In genomic region chr9:137052998-137053943, GRCh38 we compare ENCODE assay signal across 1 cellular context.
A peak's percentile ranks its signal among the peaks of the same experiment; 100 is the strongest.
TF ChIP-seq lines count a peak whose summit lies in the region.

No MANE protein-coding gene starts in this region.

TF ChIP-seq in K562, 482 proteins besides CTCF, POLR2A, EP300 and RAD21:
- TF ChIP-seq PCBP1 (IDR thresholded peaks at IDR 0.05; ENCODE audit: low read depth, low read length, poor library complexity, severe bottlenecking) (peak; percentile 30), ZBTB33 (CRISPR knock-in tag; IDR thresholded peaks at IDR 0.05) (peak; percentile 71; the same call in 1 of the 2 replicates), TFE3 (CRISPR knock-in tag; IDR thresholded peaks at IDR 0.05) (no peak)
